Comparison of ENCODE assay signal across 1 cellular context in the genomic region with DNA sequence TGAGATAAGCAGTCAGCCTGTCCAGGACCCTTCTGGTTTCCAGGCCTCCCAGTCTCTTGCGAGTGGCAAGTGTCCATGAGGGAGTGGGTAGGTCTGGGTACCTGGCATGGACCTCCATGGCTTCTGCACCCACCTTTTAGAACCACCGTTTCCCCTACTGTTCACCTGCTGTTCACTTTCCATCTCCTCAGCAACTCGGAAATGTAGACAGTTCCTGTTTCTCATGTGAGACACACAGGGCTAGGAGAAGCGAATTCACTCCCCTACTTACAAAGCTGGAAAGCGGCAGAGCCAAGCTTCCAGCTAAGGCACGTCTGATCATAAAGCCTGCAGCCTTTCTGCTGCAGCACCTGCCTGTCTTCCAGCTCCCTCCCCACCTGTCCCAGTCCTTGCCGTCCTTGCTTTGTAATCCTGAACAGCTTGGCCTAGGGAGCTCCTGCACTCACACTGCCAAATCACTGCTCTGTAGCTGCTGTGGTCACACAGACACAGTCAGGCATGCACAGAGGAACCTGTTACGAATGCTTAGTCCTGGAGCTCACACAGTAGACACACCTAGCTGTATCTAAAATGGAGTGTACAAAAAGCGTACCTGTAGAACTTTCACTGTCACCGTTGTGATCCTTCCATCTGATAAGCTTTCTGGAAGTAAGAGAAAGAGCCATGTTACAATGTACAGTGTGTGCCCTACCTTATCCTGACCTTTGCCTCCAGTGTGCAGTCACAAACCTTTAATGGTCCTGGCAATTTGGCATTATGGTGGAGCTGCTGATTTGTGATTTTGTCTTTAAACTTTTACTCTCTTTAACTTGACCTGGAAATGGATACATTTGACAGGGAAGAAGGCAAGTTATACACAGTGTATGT.
TF ChIP-seq lines count a peak whose summit lies in the region.

No MANE protein-coding gene starts in this region.

TF ChIP-seq in K562, 482 proteins besides CTCF, POLR2A, EP300 and RAD21:
- TF ChIP-seq, protein P1, sequence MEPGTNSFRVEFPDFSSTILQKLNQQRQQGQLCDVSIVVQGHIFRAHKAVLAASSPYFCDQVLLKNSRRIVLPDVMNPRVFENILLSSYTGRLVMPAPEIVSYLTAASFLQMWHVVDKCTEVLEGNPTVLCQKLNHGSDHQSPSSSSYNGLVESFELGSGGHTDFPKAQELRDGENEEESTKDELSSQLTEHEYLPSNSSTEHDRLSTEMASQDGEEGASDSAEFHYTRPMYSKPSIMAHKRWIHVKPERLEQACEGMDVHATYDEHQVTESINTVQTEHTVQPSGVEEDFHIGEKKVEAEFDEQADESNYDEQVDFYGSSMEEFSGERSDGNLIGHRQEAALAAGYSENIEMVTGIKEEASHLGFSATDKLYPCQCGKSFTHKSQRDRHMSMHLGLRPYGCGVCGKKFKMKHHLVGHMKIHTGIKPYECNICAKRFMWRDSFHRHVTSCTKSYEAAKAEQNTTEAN (CRISPR knock-in tag; IDR thresholded peaks at IDR 0.05), result no peak
- TF ChIP-seq ZNF696 (CRISPR knock-in tag; conservative IDR thresholded peaks at IDR 0.05) (no peak), SPI1 (IDR thresholded peaks at IDR 0.05; ENCODE audit: borderline replicate concordance, low read depth, low read length) (peak; percentile 29; the same call in 1 of the 2 replicates), PURB (CRISPR knock-in tag; IDR thresholded peaks at IDR 0.05; ENCODE audit: low read depth) (no peak)
